5 cellular contexts compared by ENCODE assay signal in the genomic region with DNA sequence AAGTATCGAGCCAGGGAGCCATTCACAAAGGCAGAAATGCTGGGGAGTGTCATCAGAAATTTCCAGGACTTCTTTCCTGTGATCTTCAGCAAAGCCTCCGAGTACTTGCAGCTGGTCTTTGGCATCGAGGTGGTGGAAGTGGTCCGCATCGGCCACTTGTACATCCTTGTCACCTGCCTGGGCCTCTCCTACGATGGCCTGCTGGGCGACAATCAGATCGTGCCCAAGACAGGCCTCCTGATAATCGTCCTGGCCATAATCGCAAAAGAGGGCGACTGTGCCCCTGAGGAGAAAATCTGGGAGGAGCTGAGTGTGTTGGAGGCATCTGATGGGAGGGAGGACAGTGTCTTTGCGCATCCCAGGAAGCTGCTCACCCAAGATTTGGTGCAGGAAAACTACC. TPM values are rescaled to one million over a fixed set of nuclear protein-coding genes. Genes with fewer than 3 reads are reported as not detected.
"Had no signal": no experiment of that assay in that cellular context is flagged by ENCODE, and none has a peak within 500 bp of the region (broad histone marks: within the 10 kb centered on the region; RNA-seq: fewer than 3 reads in every experiment).

No MANE protein-coding gene starts in this region.

RNA-seq across cellular contexts. Expression of gene MAGEA12, which starts 3.0 kb away (rescaled TPM):
- total RNA-seq: H1, H9, IMR-90 had no signal
- polyA plus RNA-seq: H1, IMR-90 had no signal

RNA-seq across cellular contexts. Expression of gene CSAG1, which starts 3.0 kb away (rescaled TPM):
- total RNA-seq: GM23338, H1, H9, IMR-90 had no signal
- polyA plus RNA-seq: H1, IMR-90 had no signal

RNA-seq across cellular contexts. Expression of gene MAGEA2, which starts 17.1 kb away (rescaled TPM):
- total RNA-seq: H1, IMR-90 had no signal
- polyA plus RNA-seq: IMR-90 had no signal

RNA-seq across cellular contexts. Expression of gene MAGEA2B, which starts 22.1 kb away (rescaled TPM):
- total RNA-seq: H1, H9, HT-29, IMR-90 had no signal
- polyA plus RNA-seq: IMR-90 had no signal

RNA-seq across cellular contexts. Expression of gene CSAG3, which starts 22.5 kb away (rescaled TPM):
- total RNA-seq: GM23338, H1, H9, HT-29, IMR-90 had no signal
- polyA plus RNA-seq: IMR-90 had no signal
